1 cellular context compared by ENCODE assay signal in genomic region chr10:68871731-68872342, GRCh38.
TF ChIP-seq lines count a peak whose summit lies in the region.

No MANE protein-coding gene starts in this region.

TF ChIP-seq in HEK293, 187 proteins besides CTCF, POLR2A, EP300 and RAD21 (continued from another document and continues in another):
- TF ChIP-seq ZNF394 (tag by site-specific recombination; IDR thresholded peaks at IDR 0.05; ENCODE audit: borderline replicate concordance) (peak; percentile 86), ZNF580 (tag by site-specific recombination; IDR thresholded peaks at IDR 0.05) (peak; percentile 59; the same call in 1 of the 2 replicates), IKZF3 (tag by site-specific recombination; IDR thresholded peaks at IDR 0.05) (peak; percentile 95), PRDM4 (tag by site-specific recombination; IDR thresholded peaks at IDR 0.05) (peak; percentile 89), ZSCAN23 (tag by site-specific recombination; IDR thresholded peaks at IDR 0.05) (peak; percentile 59; the same call in 1 of the 2 replicates), ZNF221 (tag by site-specific recombination; IDR thresholded peaks at IDR 0.05; ENCODE audit: borderline replicate concordance) (0 out of 2 replicates have a peak, but pooled peaks have one; percentile 32), ZNF830 (tag by site-specific recombination; IDR thresholded peaks at IDR 0.05; ENCODE audit: low read depth) (no peak), KLF8 (tag by site-specific recombination; IDR thresholded peaks at IDR 0.05) (peak; percentile 80; the same call in 1 of the 2 replicates), ZNF677 (tag by site-specific recombination; IDR thresholded peaks at IDR 0.05) (no peak), SALL2 (tag by site-specific recombination; IDR thresholded peaks at IDR 0.05; ENCODE audit: borderline replicate concordance) (no peak), MYNN (tag by site-specific recombination; IDR thresholded peaks at IDR 0.05; ENCODE audit: borderline replicate concordance) (no peak), FEZF1 (tag by site-specific recombination; IDR thresholded peaks at IDR 0.05) (peak; percentile 94), ZNF24 (tag by site-specific recombination; IDR thresholded peaks at IDR 0.05) (peak; percentile 88; the same call in 1 of the 2 replicates), ZNF302 (tag by site-specific recombination; IDR thresholded peaks at IDR 0.05; ENCODE audit: low read depth) (no peak), PRDM10 (tag by site-specific recombination; IDR thresholded peaks at IDR 0.05) (peak; percentile 77), ZFP69B (tag by site-specific recombination; IDR thresholded peaks at IDR 0.05) (peak; percentile 59; the same call in 1 of the 2 replicates), ZNF174 (tag by site-specific recombination; IDR thresholded peaks at IDR 0.05) (no peak), PRDM1 (tag by site-specific recombination; IDR thresholded peaks at IDR 0.05) (no peak), ZNF843 (tag by site-specific recombination; IDR thresholded peaks at IDR 0.05) (peak; percentile 94), ZNF239 (tag by site-specific recombination; IDR thresholded peaks at IDR 0.05) (no peak), ZSCAN30 (tag by site-specific recombination; IDR thresholded peaks at IDR 0.05) (peak; percentile 86), ZNF449 (tag by site-specific recombination; IDR thresholded peaks at IDR 0.05) (peak; percentile 60; the same call in 1 of the 2 replicates), BCL11A (tag by site-specific recombination; IDR thresholded peaks at IDR 0.05; ENCODE audit: low read depth) (peak; percentile 94), ZNF76 (tag by site-specific recombination; IDR thresholded peaks at IDR 0.05; ENCODE audit: borderline replicate concordance, low read depth) (peak; percentile 22; the same call in 1 of the 2 replicates), ZNF423 (tag by site-specific recombination; IDR thresholded peaks at IDR 0.05) (no peak), ZFHX2 (tag by site-specific recombination; conservative IDR thresholded peaks at IDR 0.05) (no peak), ZNF701 (tag by site-specific recombination; IDR thresholded peaks at IDR 0.05) (no peak), ZNF112 (tag by site-specific recombination; IDR thresholded peaks at IDR 0.05) (no peak), ZNF23 (tag by site-specific recombination; IDR thresholded peaks at IDR 0.05; ENCODE audit: borderline replicate concordance) (no peak), KLF9 (tag by site-specific recombination; IDR thresholded peaks at IDR 0.05; ENCODE audit: low read depth) (no peak), GLIS1 (tag by site-specific recombination; IDR thresholded peaks at IDR 0.05) (peak; percentile 55), ZNF660 (tag by site-specific recombination; IDR thresholded peaks at IDR 0.05) (peak; percentile 96), ZNF555 (tag by site-specific recombination; conservative IDR thresholded peaks at IDR 0.05) (no peak), ZNF639 (tag by site-specific recombination; IDR thresholded peaks at IDR 0.05) (peak; percentile 87), TSHZ1 (tag by site-specific recombination; IDR thresholded peaks at IDR 0.05; ENCODE audit: borderline replicate concordance) (peak; percentile 93), ZNF132 (tag by site-specific recombination; IDR thresholded peaks at IDR 0.05; ENCODE audit: borderline replicate concordance) (no peak), RBAK (tag by site-specific recombination; IDR thresholded peaks at IDR 0.05) (no peak), KLF16 (tag by site-specific recombination; IDR thresholded peaks at IDR 0.05) (no peak), ZNF776 (tag by site-specific recombination; IDR thresholded peaks at IDR 0.05; ENCODE audit: borderline replicate concordance) (no peak), EGR2 (tag by site-specific recombination; IDR thresholded peaks at IDR 0.05; ENCODE audit: low read depth) (no peak), ZNF585B (tag by site-specific recombination; IDR thresholded peaks at IDR 0.05) (no peak), KLF10 (tag by site-specific recombination; IDR thresholded peaks at IDR 0.05) (peak; percentile 76), ZBTB1 (tag by site-specific recombination; IDR thresholded peaks at IDR 0.05) (peak; percentile 53; the same call in 1 of the 2 replicates), ZNF37A (tag by site-specific recombination; IDR thresholded peaks at IDR 0.05) (no peak), TCF7L2 (IDR thresholded peaks at IDR 0.05; ENCODE audit: borderline replicate concordance, low read depth, low read length) (peak; percentile 46; the same call in 1 of the 2 replicates), ZNF350 (tag by site-specific recombination; IDR thresholded peaks at IDR 0.05) (no peak), PRDM6 (tag by site-specific recombination; IDR thresholded peaks at IDR 0.05) (peak; percentile 99), ZNF561 (tag by site-specific recombination; IDR thresholded peaks at IDR 0.05; ENCODE audit: borderline replicate concordance) (peak; percentile 77; the same call in 1 of the 2 replicates)
- TF ChIP-seq, protein P1, sequence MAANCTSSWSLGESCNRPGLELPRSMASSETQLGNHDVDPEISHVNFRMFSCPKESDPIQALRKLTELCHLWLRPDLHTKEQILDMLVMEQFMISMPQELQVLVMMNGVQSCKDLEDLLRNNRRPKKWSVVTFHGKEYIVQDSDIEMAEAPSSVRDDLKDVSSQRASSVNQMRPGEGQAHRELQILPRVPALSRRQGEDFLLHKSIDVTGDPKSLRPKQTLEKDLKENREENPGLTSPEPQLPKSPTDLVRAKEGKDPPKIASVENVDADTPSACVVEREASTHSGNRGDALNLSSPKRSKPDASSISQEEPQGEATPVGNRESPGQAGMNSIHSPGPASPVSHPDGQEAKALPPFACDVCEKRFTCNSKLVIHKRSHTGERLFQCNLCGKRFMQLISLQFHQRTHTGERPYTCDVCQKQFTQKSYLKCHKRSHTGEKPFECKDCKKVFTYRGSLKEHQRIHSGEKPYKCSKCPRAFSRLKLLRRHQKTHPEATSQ (tag by site-specific recombination; IDR thresholded peaks at IDR 0.05) = 0 out of 2 replicates have a peak, but pooled peaks have one; percentile 32
- TF ChIP-seq, protein P2, sequence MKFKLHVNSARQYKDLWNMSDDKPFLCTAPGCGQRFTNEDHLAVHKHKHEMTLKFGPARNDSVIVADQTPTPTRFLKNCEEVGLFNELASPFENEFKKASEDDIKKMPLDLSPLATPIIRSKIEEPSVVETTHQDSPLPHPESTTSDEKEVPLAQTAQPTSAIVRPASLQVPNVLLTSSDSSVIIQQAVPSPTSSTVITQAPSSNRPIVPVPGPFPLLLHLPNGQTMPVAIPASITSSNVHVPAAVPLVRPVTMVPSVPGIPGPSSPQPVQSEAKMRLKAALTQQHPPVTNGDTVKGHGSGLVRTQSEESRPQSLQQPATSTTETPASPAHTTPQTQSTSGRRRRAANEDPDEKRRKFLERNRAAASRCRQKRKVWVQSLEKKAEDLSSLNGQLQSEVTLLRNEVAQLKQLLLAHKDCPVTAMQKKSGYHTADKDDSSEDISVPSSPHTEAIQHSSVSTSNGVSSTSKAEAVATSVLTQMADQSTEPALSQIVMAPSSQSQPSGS (tag by site-specific recombination; IDR thresholded peaks at IDR 0.05; ENCODE audit: low read depth) = no peak
